Comparison of ENCODE assay signal across 18 cellular contexts in genomic region chr12:47328831-47329545, GRCh38.
DNase-seq lines count a peak whose midpoint lies in the region; ATAC-seq and TF ChIP-seq lines count a peak whose summit lies in the region.
"Had no signal": no experiment of that assay in that cellular context is flagged by ENCODE, and none has a peak within 500 bp of the region (broad histone marks: within the 10 kb centered on the region; RNA-seq: fewer than 3 reads in every experiment).

No MANE protein-coding gene starts in this region.

- H3K4me3 Mint-ChIP-seq in activated T-cell treated with anti-CD3 and anti-CD28 coated beads, Interleukin-2, amount 50 U/mL, for 72 hours: no peak overlapping the region
- no peak overlapping the region for H3K4me3 Mint-ChIP-seq in stimulated activated effector memory CD8-positive, alpha-beta T cell treated with anti-CD3 and anti-CD28 coated beads, Interleukin-12 subunit alpha, Interleukin-12 subunit beta, amount 100 ng/mL, for 72 hours

- H3K79me2 ChIP-seq in PC-3 (ENCODE audit: low read length): no peaks in the 10 kb centered on the region

- H3K9me3 Mint-ChIP-seq in activated T-cell treated with anti-CD3 and anti-CD28 coated beads, Interleukin-2, amount 50 U/mL, for 72 hours: peaks cover 1 to 3% of the 10 kb centered on the region in 2 donors
- peaks cover 6% of the 10 kb centered on the region for H3K9me3 Mint-ChIP-seq in stimulated activated effector memory CD8-positive, alpha-beta T cell treated with anti-CD3 and anti-CD28 coated beads, Interleukin-12 subunit alpha, Interleukin-12 subunit beta, amount 100 ng/mL, for 72 hours

- H3K36me3 ChIP-seq in PC-3 (ENCODE audit: low read depth, low read length): no peaks in the 10 kb centered on the region
- no peaks in the 10 kb centered on the region for H3K36me3 ChIP-seq in thyroid gland
- H3K36me3 ChIP-seq: ovary, WERI-Rb-1 had no signal

- DNase-seq in activated T-cell treated with anti-CD3 and anti-CD28 coated beads, Interleukin-2, amount 50 U/mL, for 72 hours: no peak
- DNase-seq in activated T-cell treated with anti-CD3 and anti-CD28 coated beads for 4 hours (no peak), PC-3 (peak; percentile 77), cardiac fibroblast (ENCODE audit: low read depth in 2 of 2) (peak; percentile 51 to 75), thyroid gland (no peak), NCI-H1417 (lab: John Stamatoyannopoulos, UW) (no peak), DMS153 treated with DMSO at 0.1 percent for 48 hours (lab: John Stamatoyannopoulos, UW; ENCODE audit: unreplicated experiment) (no peak)
- no peak for DNase-seq in stimulated activated effector memory CD8-positive, alpha-beta T cell treated with anti-CD3 and anti-CD28 coated beads, Interleukin-12 subunit alpha, Interleukin-12 subunit beta, amount 100 ng/mL, for 72 hours (ENCODE audit: low spot score in 2 of 2)
- DNase-seq: ACHN; body of pancreas; effector CD8-positive, alpha-beta T cell; NCI-H1105; NCI-H345; ovary; WERI-Rb-1 had no signal

- intact Hi-C loops in PC-3 (cut with micrococcal nuclease) (no loop called here), thyroid gland (cut with DNase I) (no loop called here)

- H3K27ac ChIP-seq in PC-3 (ENCODE audit: low read length) (peak overlapping the region; percentile 9; the same call in 1 of the 2 replicates), thyroid gland (no peak overlapping the region)
- H3K27ac ChIP-seq: body of pancreas, ovary, WERI-Rb-1 had no signal

- H3K27me3 ChIP-seq in PC-3 (ENCODE audit: low read length) (no peaks in the 10 kb centered on the region), thyroid gland (no peaks in the 10 kb centered on the region)
- H3K27me3 ChIP-seq: body of pancreas, ovary had no signal

- H2AFZ ChIP-seq in PC-3 (ENCODE audit: low read length): peak overlapping the region; percentile 13

- H3K9me2 ChIP-seq in PC-3 (replicated peaks; ENCODE audit: low read length): no peaks in the 10 kb centered on the region

- H3K4me2 ChIP-seq in PC-3 (ENCODE audit: low read length): peak overlapping the region; percentile 27
- H3K4me2 ChIP-seq: smooth muscle cell had no signal

- no TSS peak for BruUV-seq in PC-3 (replicated peaks; lab: Mats Ljungman, UMichigan)

- TF ChIP-seq CTCF in PC-3 (conservative IDR thresholded peaks at IDR 0.05; ENCODE audit: low read depth, low read length) (no peak), cardiac fibroblast (IDR thresholded peaks at IDR 0.05; ENCODE audit: low read depth, low read length) (no peak), thyroid gland (IDR thresholded peaks at IDR 0.05) (no peak)

- no peak overlapping the region for H3K9ac ChIP-seq in PC-3 (ENCODE audit: low read length)

- no peak overlapping the region for H3K4me3 ChIP-seq in PC-3 (ENCODE audit: low read length)
- H3K4me3 ChIP-seq in cardiac fibroblast (replicated peaks in 1 of 2; ENCODE audit: low read depth in 2 of 2, low read length in 2 of 2): no peak overlapping the region
- no peak overlapping the region for H3K4me3 ChIP-seq in thyroid gland (replicated peaks in 1 of 3)
- H3K4me3 ChIP-seq: body of pancreas, ovary, smooth muscle cell had no signal

- no peaks in the 10 kb centered on the region for H3K27me3 Mint-ChIP-seq in activated T-cell treated with anti-CD3 and anti-CD28 coated beads, Interleukin-2, amount 50 U/mL, for 72 hours (ENCODE audit: low read depth)

- 85 to 92% methylated on average over 1 of the region's 1 CpG for WGBS in thyroid gland, 2 donors

- H3K4me1 Mint-ChIP-seq in activated T-cell treated with anti-CD3 and anti-CD28 coated beads, Interleukin-2, amount 50 U/mL, for 72 hours (ENCODE audit: low read depth): peaks cover 40% of the 10 kb centered on the region
- peaks cover 26% of the 10 kb centered on the region for H3K4me1 Mint-ChIP-seq in stimulated activated effector memory CD8-positive, alpha-beta T cell treated with anti-CD3 and anti-CD28 coated beads, Interleukin-12 subunit alpha, Interleukin-12 subunit beta, amount 100 ng/mL, for 72 hours

- no peak for TF ChIP-seq POLR2A in thyroid gland (IDR thresholded peaks at IDR 0.05)

- POLR2A ChIA-PET in PC-3 (lab: Charles Lee; ENCODE audit: unreplicated experiment): interaction anchor here (0.6 kb wide), 1 partner anchor 1601 kb away, joined by 3 read pairs; no protein-coding TSS in a partner anchor

- peaks cover 1 to 2% of the 10 kb centered on the region in 2 donors for H3K36me3 Mint-ChIP-seq in activated T-cell treated with anti-CD3 and anti-CD28 coated beads, Interleukin-2, amount 50 U/mL, for 72 hours (ENCODE audit: insufficient read depth in 2 of 2)
- no peaks in the 10 kb centered on the region for H3K36me3 Mint-ChIP-seq in stimulated activated effector memory CD8-positive, alpha-beta T cell treated with anti-CD3 and anti-CD28 coated beads, Interleukin-12 subunit alpha, Interleukin-12 subunit beta, amount 100 ng/mL, for 72 hours

- peak; percentile 53 to 55 for ATAC-seq in activated T-cell treated with anti-CD3 and anti-CD28 coated beads, Interleukin-2, amount 50 U/mL, for 72 hours (replicated peaks in 1 of 2)
- ATAC-seq in PC-3: peak; percentile 67
- ATAC-seq in stimulated activated effector memory CD8-positive, alpha-beta T cell treated with anti-CD3 and anti-CD28 coated beads, Interleukin-12 subunit alpha, Interleukin-12 subunit beta, amount 100 ng/mL, for 72 hours: peak; percentile 40
- ATAC-seq: body of pancreas, HCT116, SK-N-SH treated with all-trans-retinoic acid at 6 μM for 48 hours had no signal

- H3K4me1 ChIP-seq in PC-3 (ENCODE audit: insufficient read depth, low read length) (peaks cover 10% of the 10 kb centered on the region), thyroid gland (no peaks in the 10 kb centered on the region)
- H3K4me1 ChIP-seq: body of pancreas had no signal

- CTCF ChIA-PET in PC-3 (lab: Charles Lee): interaction anchor here (0.6 kb wide), 1 partner anchor 345 kb away, joined by 5 read pairs; no protein-coding TSS in a partner anchor

- H3K9me3 ChIP-seq in PC-3 (ENCODE audit: low read length) (no peaks in the 10 kb centered on the region), thyroid gland (no peaks in the 10 kb centered on the region)
- H3K9me3 ChIP-seq: body of pancreas, ovary had no signal

- no peaks in the 10 kb centered on the region for H3F3A ChIP-seq in PC-3 (ENCODE audit: low read length, unreplicated experiment)

- H3K27ac Mint-ChIP-seq in activated T-cell treated with anti-CD3 and anti-CD28 coated beads, Interleukin-2, amount 50 U/mL, for 72 hours: peak overlapping the region; percentile 82
- peak overlapping the region; percentile 67 for H3K27ac Mint-ChIP-seq in stimulated activated effector memory CD8-positive, alpha-beta T cell treated with anti-CD3 and anti-CD28 coated beads, Interleukin-12 subunit alpha, Interleukin-12 subunit beta, amount 100 ng/mL, for 72 hours

- no peaks in the 10 kb centered on the region for H4K20me1 ChIP-seq in PC-3 (ENCODE audit: low read length)

Comparison
In these comparisons a context has a peak if more than half of its experiments do, and no peak if none do; other contexts are left out.
1. DNase-seq: peak in PC-3 (single experiment) and cardiac fibroblast (2 of 2); none in activated T-cell treated with anti-CD3 and anti-CD28 coated beads, Interleukin-2, amount 50 U/mL, for 72 hours (0 of 2), activated T-cell treated with anti-CD3 and anti-CD28 coated beads for 4 hours (single experiment), stimulated activated effector memory CD8-positive, alpha-beta T cell treated with anti-CD3 and anti-CD28 coated beads, Interleukin-12 subunit alpha, Interleukin-12 subunit beta, amount 100 ng/mL, for 72 hours (0 of 2), thyroid gland (0 of 2), NCI-H1417 (0 of 3) and DMS153 treated with DMSO at 0.1 percent for 48 hours (single experiment).
2. Peak in every context shown above with its lines, with median percentiles within 50 percentile points of each other: ATAC-seq.